17 cellular contexts compared by ENCODE assay signal in genomic region chr2:175837046-175837445, GRCh38.
DNase-seq lines count a peak whose midpoint lies in the region; ATAC-seq and TF ChIP-seq lines count a peak whose summit lies in the region.
"Had no signal": no experiment of that assay in that cellular context is flagged by ENCODE, and none has a peak within 500 bp of the region (broad histone marks: within the 10 kb centered on the region; RNA-seq: fewer than 3 reads in every experiment).

No MANE protein-coding gene starts in this region.

- peak; percentile 74 for DNase-seq in AG08396 (ENCODE audit: low spot score)
- DNase-seq in IMR-90: peak; percentile 95
- peak; percentile 59 for DNase-seq in choroid plexus epithelial cell (ENCODE audit: low read depth)
- DNase-seq in mucosa of descending colon: no peak
- no peak for DNase-seq in iPS-NIHi11 (ENCODE audit: low spot score)
- DNase-seq in stimulated activated naive B cell treated with anti-CD40 and anti-IgM and Interleukin-4, amounts not matched to agents 10 μg/mL and 1 μg/mL and 100 μg/mL, for 72 hours: no peak
- no peak for DNase-seq in activated CD4-positive, alpha-beta T cell treated with anti-CD3 and anti-CD28 coated beads for 4 hours
- DNase-seq in NCI-H2029 treated with DMSO at 0.1 percent for 48 hours (lab: John Stamatoyannopoulos, UW): no peak
- DNase-seq: activated CD4-positive, alpha-beta T cell treated with anti-CD3 and anti-CD28 coated beads, Interleukin-2, amount 50 U/mL, for 4 hours; activated naive CD4-positive, alpha-beta T cell treated with anti-CD3 and anti-CD28 coated beads, Interleukin-2, amount 10 ng/mL, durations not matched to agents 7 days and 5 days; effector CD4-positive, alpha-beta T cell; GOT3; Karpas-422; NCI-H510A had no signal

- peaks cover 3% of the 10 kb centered on the region; the same call in 1 of the 2 replicates for H3K4me1 ChIP-seq in IMR-90 (ENCODE audit: control insufficient read depth, insufficient read depth, low read length)
- H3K4me1 ChIP-seq in mucosa of descending colon (ENCODE audit: low read depth): no peaks in the 10 kb centered on the region

- peak overlapping the region; percentile 62; the same call in 1 of the 2 replicates for H3K23ac ChIP-seq in IMR-90 (ENCODE audit: low read depth, low read length)

- H3K9ac ChIP-seq in IMR-90 (ENCODE audit: low read depth, low read length): no peak overlapping the region

- H3K9me3 ChIP-seq in IMR-90 (ENCODE audit: control insufficient read depth, insufficient read depth, low read length) (no peaks in the 10 kb centered on the region), mucosa of descending colon (no peaks in the 10 kb centered on the region)

- POLR2A ChIA-PET in IMR-90 (lab: Charles Lee; ENCODE audit: unreplicated experiment): no interaction called here

- peak overlapping the region; percentile 90; the same call in 1 of the 2 replicates for H2BK20ac ChIP-seq in IMR-90 (ENCODE audit: low read depth, low read length)

- H3K36me3 ChIP-seq in IMR-90 (ENCODE audit: control insufficient read depth, insufficient read depth, low read length) (no peaks in the 10 kb centered on the region), mucosa of descending colon (ENCODE audit: low read depth) (no peaks in the 10 kb centered on the region)

- H3K9me1 ChIP-seq in IMR-90 (ENCODE audit: insufficient read depth, low read length): peaks cover 6% of the 10 kb centered on the region

- H2AK9ac ChIP-seq in IMR-90 (replicated peaks; ENCODE audit: low read depth, low read length, poor library complexity): no peak overlapping the region

- TF ChIP-seq POLR2A in IMR-90 (IDR thresholded peaks at IDR 0.05; ENCODE audit: low read depth, low read length): no peak

- 51% methylated on average over 3 of the region's 3 CpGs; no CpG with 5 or more reads in 1 of the 2 experiments for WGBS in IMR-90 (ENCODE audit: extremely low coverage in 2 of 2, insufficient read length in 1 of 2), 2 experiments

- no peak overlapping the region; the same call in 1 of the 2 replicates for H3K18ac ChIP-seq in IMR-90 (ENCODE audit: low read depth, low read length)

- TF ChIP-seq RAD21 in IMR-90 (IDR thresholded peaks at IDR 0.05; ENCODE audit: low read length): no peak

- no peak for TF ChIP-seq CTCF in IMR-90 (conservative IDR thresholded peaks at IDR 0.05; ENCODE audit: low read depth, low read length)
- no peak for TF ChIP-seq CTCF in choroid plexus epithelial cell (conservative IDR thresholded peaks at IDR 0.05; ENCODE audit: low read depth, low read length)
- TF ChIP-seq CTCF in mucosa of descending colon (IDR thresholded peaks at IDR 0.05): no peak

- H3K56ac ChIP-seq in IMR-90 (ENCODE audit: extremely low read depth, insufficient read depth, low read length): peak overlapping the region; percentile 14; the same call in 1 of the 2 replicates

- H3K27ac Mint-ChIP-seq in stimulated activated naive B cell treated with anti-CD40 and anti-IgM and Interleukin-4, amounts not matched to agents 10 μg/mL and 1 μg/mL and 100 μg/mL, for 72 hours: no peak overlapping the region
- H3K27ac Mint-ChIP-seq: activated naive CD4-positive, alpha-beta T cell treated with anti-CD3 and anti-CD28 coated beads, Interleukin-2, amount 10 ng/mL, durations not matched to agents 7 days and 5 days; CD14-positive monocyte; natural killer cell treated with Interleukin-12 subunit alpha and Interleukin-12 subunit beta and Interleukin-15 and Interleukin-18, amount 100 ng/mL, for 72 hours; stimulated activated naive CD8-positive, alpha-beta T cell treated with anti-CD3 and anti-CD28 coated beads, Interleukin-15, Interleukin-2, amounts not matched to agents 100 ng/mL and 50 ng/mL, for 24 hours had no signal

- H3K4me3 ChIP-seq in IMR-90 (ENCODE audit: insufficient read depth, low read depth, low read length): no peak overlapping the region
- no peak overlapping the region for H3K4me3 ChIP-seq in choroid plexus epithelial cell (ENCODE audit: low read depth, low read length)
- no peak overlapping the region for H3K4me3 ChIP-seq in mucosa of descending colon

- H3K27me3 ChIP-seq in IMR-90 (ENCODE audit: control insufficient read depth, insufficient read depth, low read length): no peaks in the 10 kb centered on the region

- H3K79me1 ChIP-seq in IMR-90 (ENCODE audit: low read depth in 1 of 2, low read length in 2 of 2): no peaks in the 10 kb centered on the region

- peak overlapping the region; percentile 79; the same call in 1 of the 2 replicates for H3K4ac ChIP-seq in IMR-90 (ENCODE audit: low read depth, low read length)

- peak; percentile 98 for ATAC-seq in IMR-90 (ENCODE audit: low read depth)
- peak; percentile 31 for ATAC-seq in mucosa of descending colon
- no peak for ATAC-seq in stimulated activated naive B cell treated with anti-CD40 and anti-IgM and Interleukin-4, amounts not matched to agents 10 μg/mL and 1 μg/mL and 100 μg/mL, for 72 hours (replicated peaks)

- dilution Hi-C loops in IMR-90 (cut with HindIII; ENCODE audit: low sequenced_read_pairs, unreplicated experiment): no loop called here

- no peaks in the 10 kb centered on the region for H3K36me3 Mint-ChIP-seq in stimulated activated naive B cell treated with anti-CD40 and anti-IgM and Interleukin-4, amounts not matched to agents 10 μg/mL and 1 μg/mL and 100 μg/mL, for 72 hours
- H3K36me3 Mint-ChIP-seq: activated naive CD4-positive, alpha-beta T cell treated with anti-CD3 and anti-CD28 coated beads, Interleukin-2, amount 10 ng/mL, durations not matched to agents 7 days and 5 days; CD14-positive monocyte; natural killer cell treated with Interleukin-12 subunit alpha and Interleukin-12 subunit beta and Interleukin-15 and Interleukin-18, amount 100 ng/mL, for 72 hours had no signal

- H3K4me3 Mint-ChIP-seq in stimulated activated naive B cell treated with anti-CD40 and anti-IgM and Interleukin-4, amounts not matched to agents 10 μg/mL and 1 μg/mL and 100 μg/mL, for 72 hours: no peak overlapping the region
- H3K4me3 Mint-ChIP-seq: activated naive CD4-positive, alpha-beta T cell treated with anti-CD3 and anti-CD28 coated beads, Interleukin-2, amount 10 ng/mL, durations not matched to agents 7 days and 5 days; CD14-positive monocyte; natural killer cell treated with Interleukin-12 subunit alpha and Interleukin-12 subunit beta and Interleukin-15 and Interleukin-18, amount 100 ng/mL, for 72 hours; stimulated activated naive CD8-positive, alpha-beta T cell treated with anti-CD3 and anti-CD28 coated beads, Interleukin-15, Interleukin-2, amounts not matched to agents 100 ng/mL and 50 ng/mL, for 24 hours had no signal

- no peaks in the 10 kb centered on the region for H4K20me1 ChIP-seq in IMR-90 (ENCODE audit: insufficient read depth, low read length)

- intact Hi-C loops in IMR-90 (cut with micrococcal nuclease): no loop called here
- intact Hi-C loops in mucosa of descending colon (cut with DNase I, micrococcal nuclease): no loop called here

- no peak overlapping the region for H2AK5ac ChIP-seq in IMR-90 (ENCODE audit: low read depth, low read length)

- H2BK120ac ChIP-seq in IMR-90 (ENCODE audit: low read depth, low read length): peak overlapping the region; percentile 70

- H3K27me3 Mint-ChIP-seq in stimulated activated naive B cell treated with anti-CD40 and anti-IgM and Interleukin-4, amounts not matched to agents 10 μg/mL and 1 μg/mL and 100 μg/mL, for 72 hours: peaks cover 0 to 15% of the 10 kb centered on the region in 2 donors
- H3K27me3 Mint-ChIP-seq: activated naive CD4-positive, alpha-beta T cell treated with anti-CD3 and anti-CD28 coated beads, Interleukin-2, amount 10 ng/mL, durations not matched to agents 7 days and 5 days had no signal

- H2BK15ac ChIP-seq in IMR-90 (ENCODE audit: low read depth, low read length): no peak overlapping the region

- H3K14ac ChIP-seq in IMR-90 (replicated peaks; ENCODE audit: low read depth, low read length): peak overlapping the region; percentile 86

- no peak overlapping the region for H4K5ac ChIP-seq in IMR-90 (ENCODE audit: low read depth, low read length)

- H4K91ac ChIP-seq in IMR-90 (ENCODE audit: insufficient read depth, low read depth, low read length): peak overlapping the region; percentile 48; the same call in 1 of the 2 replicates

- H4K8ac ChIP-seq in IMR-90 (ENCODE audit: low read depth in 2 of 2, low read length in 2 of 2): peak overlapping the region in 1 of 2 experiments; percentile 29; a peak in 1 of 4 replicates

- peak overlapping the region; percentile 68 for H2BK5ac ChIP-seq in IMR-90 (ENCODE audit: low read depth, low read length, poor library complexity, severe bottlenecking)

- H3K9me3 Mint-ChIP-seq in stimulated activated naive B cell treated with anti-CD40 and anti-IgM and Interleukin-4, amounts not matched to agents 10 μg/mL and 1 μg/mL and 100 μg/mL, for 72 hours: peaks cover 1 to 3% of the 10 kb centered on the region in 2 donors
- H3K9me3 Mint-ChIP-seq: activated naive CD4-positive, alpha-beta T cell treated with anti-CD3 and anti-CD28 coated beads, Interleukin-2, amount 10 ng/mL, durations not matched to agents 7 days and 5 days; natural killer cell treated with Interleukin-12 subunit alpha and Interleukin-12 subunit beta and Interleukin-15 and Interleukin-18, amount 100 ng/mL, for 72 hours; stimulated activated naive CD8-positive, alpha-beta T cell treated with anti-CD3 and anti-CD28 coated beads, Interleukin-15, Interleukin-2, amounts not matched to agents 100 ng/mL and 50 ng/mL, for 24 hours had no signal

- H3K4me1 Mint-ChIP-seq in stimulated activated naive B cell treated with anti-CD40 and anti-IgM and Interleukin-4, amounts not matched to agents 10 μg/mL and 1 μg/mL and 100 μg/mL, for 72 hours: no peaks in the 10 kb centered on the region
- H3K4me1 Mint-ChIP-seq: activated naive CD4-positive, alpha-beta T cell treated with anti-CD3 and anti-CD28 coated beads, Interleukin-2, amount 10 ng/mL, durations not matched to agents 7 days and 5 days; CD14-positive monocyte had no signal

- H2AFZ ChIP-seq in IMR-90 (replicated peaks; ENCODE audit: low read length, poor library complexity): peak overlapping the region; percentile 41

- no TSS peak for BruUV-seq in IMR-90 (replicated peaks; lab: Mats Ljungman, UMichigan)

- CTCF ChIA-PET in IMR-90 (lab: Yijun Ruan, JAX): interaction anchor here (0.9 kb wide), 1 partner anchor 30 kb away, joined by 3 read pairs; no protein-coding TSS in a partner anchor

- in situ Hi-C loops in IMR-90 (cut with MboI; ENCODE audit: low sequenced_read_pairs): no loop called here

- H3K27ac ChIP-seq in IMR-90 (ENCODE audit: insufficient read depth, low read length): no peak overlapping the region

- H3K4me2 ChIP-seq in IMR-90 (ENCODE audit: low read depth, low read length): no peak overlapping the region; the same call in 1 of the 2 replicates

TF ChIP-seq in IMR-90, 13 proteins besides CTCF, POLR2A, EP300 and RAD21:
- TF ChIP-seq MAFK (IDR thresholded peaks at IDR 0.05; ENCODE audit: low read depth, low read length): no peak
- no peak for TF ChIP-seq SMC3 (IDR thresholded peaks at IDR 0.05; ENCODE audit: low read depth, low read length)
- 0 out of 2 replicates have a peak, but pooled peaks have one; percentile 23 for TF ChIP-seq BHLHE40 (IDR thresholded peaks at IDR 0.05; ENCODE audit: low read depth, low read length)
- peak; percentile 43 for TF ChIP-seq RCOR1 (IDR thresholded peaks at IDR 0.05; ENCODE audit: insufficient replicate concordance, low read length)
- TF ChIP-seq FOS (IDR thresholded peaks at IDR 0.05; ENCODE audit: low read depth, low read length): peak; percentile 79

Comparison
In these comparisons a context has a peak if more than half of its experiments do, and no peak if none do; other contexts are left out.
1. DNase-seq: peak in AG08396 (single experiment), IMR-90 (single experiment) and choroid plexus epithelial cell (single experiment); none in mucosa of descending colon (0 of 3), iPS-NIHi11 (single experiment), stimulated activated naive B cell treated with anti-CD40 and anti-IgM and Interleukin-4, amounts not matched to agents 10 μg/mL and 1 μg/mL and 100 μg/mL, for 72 hours (single experiment), activated CD4-positive, alpha-beta T cell treated with anti-CD3 and anti-CD28 coated beads for 4 hours (0 of 2) and NCI-H2029 treated with DMSO at 0.1 percent for 48 hours (single experiment).
2. ATAC-seq: peak in IMR-90 (single experiment) and mucosa of descending colon (single experiment); none in stimulated activated naive B cell treated with anti-CD40 and anti-IgM and Interleukin-4, amounts not matched to agents 10 μg/mL and 1 μg/mL and 100 μg/mL, for 72 hours (0 of 2).